35 cellular contexts compared by ENCODE assay signal in genomic region chr4:127049506-127049905, GRCh38.
DNase-seq lines count a peak whose midpoint lies in the region; ATAC-seq, FAIRE-seq and TF ChIP-seq lines count a peak whose summit lies in the region.
"Had no signal": no experiment of that assay in that cellular context is flagged by ENCODE, and none has a peak within 500 bp of the region (broad histone marks: within the 10 kb centered on the region; RNA-seq: fewer than 3 reads in every experiment).

No MANE protein-coding gene starts in this region.

- no peak overlapping the region for H3K23ac ChIP-seq in mesenchymal stem cell (ENCODE audit: low read length in 2 of 2)

- no peak overlapping the region for H3K14ac ChIP-seq in mesenchymal stem cell (ENCODE audit: low read length in 2 of 2)

- no peak overlapping the region for H3K4me2 ChIP-seq in mesenchymal stem cell (ENCODE audit: low read length, poor library complexity, severe bottlenecking)

- no peak overlapping the region for H4K8ac ChIP-seq in mesenchymal stem cell (ENCODE audit: low read length)

- H2BK120ac ChIP-seq in mesenchymal stem cell (ENCODE audit: low read depth, low read length) = no peak overlapping the region

- no peaks in the 10 kb centered on the region for H3K79me1 ChIP-seq in mesenchymal stem cell (replicated peaks; ENCODE audit: low read length, poor library complexity, severe bottlenecking)

- H2AK5ac ChIP-seq in mesenchymal stem cell (ENCODE audit: low read length, severe bottlenecking) = no peak overlapping the region

- H2BK12ac ChIP-seq in mesenchymal stem cell (ENCODE audit: low read length in 2 of 2) = no peak overlapping the region

- H2BK5ac ChIP-seq in mesenchymal stem cell (ENCODE audit: low read depth, low read length, poor library complexity, severe bottlenecking) = no peak overlapping the region

- H3K4me3 ChIP-seq in adipocyte (ENCODE audit: low read length) (no peak overlapping the region), epithelial cell of esophagus (ENCODE audit: low read length) (no peak overlapping the region), mesenchymal stem cell (ENCODE audit: insufficient read depth in 1 of 2, low read depth in 1 of 2, low read length in 2 of 2) (no peak overlapping the region)
- H3K4me3 ChIP-seq: breast epithelium, colonic mucosa, gastroesophageal sphincter, ovary, right atrium auricular region had no signal

- no peak overlapping the region for H2AFZ ChIP-seq in mesenchymal stem cell (ENCODE audit: low read depth, low read length)

- H3K18ac ChIP-seq in mesenchymal stem cell (ENCODE audit: low read depth in 1 of 2, low read length in 2 of 2) = no peak overlapping the region

- ATAC-seq in GM21786 (IDR thresholded peaks at IDR 0.05; ENCODE audit: unreplicated experiment) = no peak
- ATAC-seq: esophagus mucosa; gastroesophageal sphincter; left ventricle myocardium superior; naive thymus-derived CD8-positive, alpha-beta T cell; PC-3; Right ventricle myocardium inferior had no signal

- H3K4me3 Mint-ChIP-seq in type B pancreatic cell = no peak overlapping the region
- H3K4me3 Mint-ChIP-seq: CD14-positive monocyte; naive thymus-derived CD8-positive, alpha-beta T cell; T-helper 2 cell treated with Interferon-gamma antibody and Interleukin-4, amounts not matched to agents 5 μg/mL and 100 μg/mL, for 36 hours had no signal

- H3K4ac ChIP-seq in mesenchymal stem cell (ENCODE audit: low read depth in 1 of 2, low read length in 2 of 2) = no peak overlapping the region

- no peaks in the 10 kb centered on the region for H3K36me3 ChIP-seq in adipocyte (ENCODE audit: control insufficient read depth, insufficient read depth, low read length, severe bottlenecking)
- H3K36me3 ChIP-seq in mesenchymal stem cell (ENCODE audit: control insufficient read depth in 1 of 2, insufficient read depth in 2 of 2, low read depth in 1 of 2, low read length in 2 of 2) = no peaks in the 10 kb centered on the region
- H3K36me3 ChIP-seq: breast epithelium, colonic mucosa, gastroesophageal sphincter, ovary, right atrium auricular region, WERI-Rb-1 had no signal

- H3K27me3 Mint-ChIP-seq in type B pancreatic cell = no peaks in the 10 kb centered on the region

- no peak for TF ChIP-seq CTCF in epithelial cell of esophagus (IDR thresholded peaks at IDR 0.05; ENCODE audit: insufficient read depth, low read depth, low read length, missing control alignments)
- TF ChIP-seq CTCF in type B pancreatic cell (conservative IDR thresholded peaks at IDR 0.05) = no peak

- no peak for TF ChIP-seq POLR2A in GM12891 (IDR thresholded peaks at IDR 0.05; ENCODE audit: low read depth, low read length)

- H3K27ac Mint-ChIP-seq in type B pancreatic cell = no peak overlapping the region
- H3K27ac Mint-ChIP-seq: CD14-positive monocyte; naive thymus-derived CD8-positive, alpha-beta T cell; T-helper 2 cell treated with Interferon-gamma antibody and Interleukin-4, amounts not matched to agents 5 μg/mL and 100 μg/mL, for 36 hours had no signal

- DNase-seq in adipocyte (ENCODE audit: low read depth) = peak; percentile 30
- peak; percentile 17 for DNase-seq in epithelial cell of esophagus (ENCODE audit: low read depth)
- DNase-seq in mesenchymal stem cell = peak; percentile 7
- DNase-seq in T1000 (lab: John Stamatoyannopoulos, UW) = no peak
- no peak for DNase-seq in type B pancreatic cell (ENCODE audit: extremely low spot score, unreplicated experiment)
- no peak for DNase-seq in GM12891 (ENCODE audit: insufficient read length, low spot score)
- DNase-seq: activated CD4-positive, alpha-beta T cell treated with anti-CD3 and anti-CD28 coated beads, Interleukin-2, amount 50 U/mL, for 1 hour; activated naive CD4-positive, alpha-beta T cell; activated T-cell treated with anti-CD3 and anti-CD28 coated beads, Interleukin-2, amount 50 U/mL, for 48 hours; Calu3; colonic mucosa; DMS79 treated with DMSO at 0.1 percent for 48 hours; effector memory CD4-positive, alpha-beta T cell; hypothalamus; left ventricle myocardium superior; midbrain; naive thymus-derived CD8-positive, alpha-beta T cell; NCI-H1048; NCI-H1694; NCI-H524; NK-92 treated with Interleukin-12 subunit alpha and Interleukin-12 subunit beta, amount 100 ng/mL, for 24 hours; ovary; PC-3; stimulated activated CD4-positive, alpha-beta T cell treated with anti-CD3 and anti-CD28 coated beads, Interleukin-2, amount 100 ng/mL, for 24 hours; trophoblast cell; WERI-Rb-1 had no signal

- H3K27ac ChIP-seq in mesenchymal stem cell (ENCODE audit: low read length, poor library complexity, severe bottlenecking) = peak overlapping the region; percentile 84
- H3K27ac ChIP-seq: breast epithelium, colonic mucosa, gastroesophageal sphincter, ovary, right atrium auricular region, WERI-Rb-1 had no signal

- no peak overlapping the region for H3K9ac ChIP-seq in adipocyte (ENCODE audit: low read length)
- no peak overlapping the region for H3K9ac ChIP-seq in mesenchymal stem cell (ENCODE audit: low read length)

- no peak overlapping the region for H2BK15ac ChIP-seq in mesenchymal stem cell (ENCODE audit: low read depth, poor library complexity, severe bottlenecking)

- H3K4me1 Mint-ChIP-seq in type B pancreatic cell (ENCODE audit: unreplicated experiment) = peaks cover 10% of the 10 kb centered on the region
- H3K4me1 Mint-ChIP-seq: CD14-positive monocyte; naive thymus-derived CD8-positive, alpha-beta T cell had no signal

- peaks cover 8% of the 10 kb centered on the region for H3K4me1 ChIP-seq in adipocyte (ENCODE audit: control insufficient read depth, insufficient read depth, low read length)
- H3K4me1 ChIP-seq in mesenchymal stem cell (ENCODE audit: control insufficient read depth, insufficient read depth, low read depth, low read length) = peaks cover 8% of the 10 kb centered on the region
- H3K4me1 ChIP-seq: breast epithelium, colonic mucosa, gastroesophageal sphincter, right atrium auricular region had no signal

- 78% methylated on average over 4 of the region's 4 CpGs for WGBS in mesenchymal stem cell

- H3K27me3 ChIP-seq in adipocyte (replicated peaks; ENCODE audit: control insufficient read depth, insufficient read depth, low read length) (no peaks in the 10 kb centered on the region), mesenchymal stem cell (ENCODE audit: control insufficient read depth in 1 of 2, insufficient read depth in 1 of 2, low read length in 2 of 2) (no peaks in the 10 kb centered on the region)
- H3K27me3 ChIP-seq: breast epithelium, colonic mucosa, gastroesophageal sphincter, ovary, right atrium auricular region had no signal

- no peak for FAIRE-seq in GM12891 (lab: Jason Lieb, UNC)
- FAIRE-seq: GM18507 had no signal

- H3K9me3 Mint-ChIP-seq in type B pancreatic cell = no peaks in the 10 kb centered on the region

- H4K91ac ChIP-seq in mesenchymal stem cell (ENCODE audit: low read length) = no peak overlapping the region

- H3K9me3 ChIP-seq in adipocyte (ENCODE audit: control insufficient read depth, low read length) = no peaks in the 10 kb centered on the region
- no peaks in the 10 kb centered on the region for H3K9me3 ChIP-seq in mesenchymal stem cell (ENCODE audit: control insufficient read depth, low read length)
- H3K9me3 ChIP-seq: breast epithelium, colonic mucosa, gastroesophageal sphincter, ovary, right atrium auricular region had no signal

- H3K36me3 Mint-ChIP-seq in type B pancreatic cell = no peaks in the 10 kb centered on the region
- H3K36me3 Mint-ChIP-seq: CD14-positive monocyte; naive thymus-derived CD8-positive, alpha-beta T cell had no signal

TF ChIP-seq in GM12891, 5 proteins besides CTCF, POLR2A, EP300 and RAD21:
- no peak for TF ChIP-seq PAX5 (IDR thresholded peaks at IDR 0.05; ENCODE audit: insufficient read depth, low read length, severe bottlenecking)
- TF ChIP-seq TAF1 (IDR thresholded peaks at IDR 0.05; ENCODE audit: low read depth, low read length) = no peak
- no peak for TF ChIP-seq SPI1 (IDR thresholded peaks at IDR 0.05; ENCODE audit: low read depth, low read length)
- TF ChIP-seq POLR2AphosphoS5 (IDR thresholded peaks at IDR 0.05; ENCODE audit: low read depth, low read length) = no peak
- no peak for TF ChIP-seq POU2F2 (IDR thresholded peaks at IDR 0.05; ENCODE audit: low read depth, low read length)

Comparison
In these comparisons a context has a peak if more than half of its experiments do, and no peak if none do; other contexts are left out.
1. DNase-seq: peak in adipocyte (single experiment), epithelial cell of esophagus (single experiment) and mesenchymal stem cell (single experiment); none in T1000 (single experiment), type B pancreatic cell (single experiment) and GM12891 (single experiment).